22 cellular contexts compared by ENCODE assay signal in the genomic region with DNA sequence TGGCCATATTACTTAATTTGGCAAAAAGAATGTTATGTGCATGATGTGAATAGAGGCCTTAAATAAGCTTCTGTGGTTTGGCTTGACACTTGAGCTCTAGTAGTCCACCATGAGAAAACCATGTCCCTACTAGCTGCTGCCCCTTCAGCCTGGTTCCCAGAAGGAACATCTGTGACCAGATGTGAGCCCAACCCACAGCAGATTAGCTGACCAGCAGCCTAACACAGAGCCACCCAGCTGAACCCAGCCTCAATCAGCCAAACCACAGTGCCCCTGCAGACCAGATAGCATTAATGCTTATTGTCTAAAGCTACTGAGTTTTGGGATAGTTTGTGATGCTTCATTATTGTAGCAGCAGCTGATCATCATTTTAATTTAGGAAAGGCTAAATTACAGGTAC. TPM values are rescaled to one million over a fixed set of nuclear protein-coding genes. Genes with fewer than 3 reads are reported as not detected.
DNase-seq lines count a peak whose midpoint lies in the region; ATAC-seq, FAIRE-seq and TF ChIP-seq lines count a peak whose summit lies in the region.
"Had no signal": no experiment of that assay in that cellular context is flagged by ENCODE, and none has a peak within 500 bp of the region (broad histone marks: within the 10 kb centered on the region; RNA-seq: fewer than 3 reads in every experiment).

No MANE protein-coding gene starts in this region.

- peak overlapping the region; percentile 72; the same call in 1 of the 2 replicates for H2AK5ac ChIP-seq in IMR-90 (ENCODE audit: low read depth, low read length)

- peaks cover 1% of the 10 kb centered on the region for H3K9me3 Mint-ChIP-seq in activated CD4-positive, alpha-beta T cell treated with anti-CD3 and anti-CD28 coated beads, Interleukin-2, amount 10 ng/mL, durations not matched to agents 24 days and 14 days
- H3K9me3 Mint-ChIP-seq: activated CD4-positive, alpha-beta memory T cell treated with anti-CD3 and anti-CD28 coated beads for 36 hours; central memory CD8-positive, alpha-beta T cell; neural crest cell had no signal

- H3K14ac ChIP-seq in IMR-90 (replicated peaks; ENCODE audit: low read depth, low read length) = no peak overlapping the region

- no peak overlapping the region for H3K27ac Mint-ChIP-seq in activated CD4-positive, alpha-beta T cell treated with anti-CD3 and anti-CD28 coated beads, Interleukin-2, amount 10 ng/mL, durations not matched to agents 24 days and 14 days
- H3K27ac Mint-ChIP-seq: activated CD4-positive, alpha-beta memory T cell treated with anti-CD3 and anti-CD28 coated beads for 36 hours; activated naive CD8-positive, alpha-beta T cell had no signal

- H3K4me1 ChIP-seq in IMR-90 (ENCODE audit: control insufficient read depth, insufficient read depth, low read length) (peaks cover 29% of the 10 kb centered on the region), keratinocyte (ENCODE audit: control insufficient read depth, extremely low read depth, insufficient read depth, low read length) (peaks cover 3% of the 10 kb centered on the region)

- H3K9ac ChIP-seq in IMR-90 (ENCODE audit: low read depth, low read length) (no peak overlapping the region), keratinocyte (ENCODE audit: control insufficient read depth, extremely low read depth, insufficient read depth, low read length) (no peak overlapping the region)

- H3K27me3 ChIP-seq in IMR-90 (ENCODE audit: control insufficient read depth, insufficient read depth, low read length) (no peaks in the 10 kb centered on the region), keratinocyte (ENCODE audit: control insufficient read depth, extremely low read depth, insufficient read depth, low read length) (no peaks in the 10 kb centered on the region)
- H3K27me3 ChIP-seq: BE2C, vagina had no signal

- peak; percentile 9 for FAIRE-seq in keratinocyte (lab: Jason Lieb, UNC)
- FAIRE-seq: endometrium, H54, TTC549 had no signal

- DNase-seq in AG10803 (ENCODE audit: low read depth) (peak; percentile 97), IMR-90 (peak; percentile 91), astrocyte of the spinal cord (ENCODE audit: low read depth, low spot score) (peak; percentile 67), keratinocyte (ENCODE audit: low read depth, low spot score) (no peak), NCI-H82 treated with DMSO at 0.1 percent for 48 hours (lab: John Stamatoyannopoulos, UW; ENCODE audit: unreplicated experiment) (no peak), omental fat pad (ENCODE audit: low spot score) (no peak), NCI-H2171 treated with DMSO at 0.1 percent for 48 hours (lab: John Stamatoyannopoulos, UW) (no peak)
- DNase-seq in activated CD4-positive, alpha-beta T cell treated with anti-CD3 and anti-CD28 coated beads, Interleukin-2, amount 10 ng/mL, durations not matched to agents 24 days and 14 days = no peak
- DNase-seq: activated CD4-positive, alpha-beta memory T cell treated with anti-CD3 and anti-CD28 coated beads for 36 hours; activated T-cell treated with anti-CD3 and anti-CD28 coated beads, Interleukin-2, amount 50 U/mL, for 48 hours; BE2C; NCI-H1930; NCI-H526; PC-9 had no signal

- H2AK9ac ChIP-seq in IMR-90 (replicated peaks; ENCODE audit: low read depth, low read length, poor library complexity) = no peak overlapping the region

- TF ChIP-seq CTCF in AG10803 (conservative IDR thresholded peaks at IDR 0.05; ENCODE audit: low read length) = peak; percentile 16; the same call in 1 of the 2 replicates
- TF ChIP-seq CTCF in IMR-90 (conservative IDR thresholded peaks at IDR 0.05; ENCODE audit: low read depth, low read length) = no peak
- TF ChIP-seq CTCF in astrocyte of the spinal cord (IDR thresholded peaks at IDR 0.05; ENCODE audit: low read depth, low read length) = no peak
- no peak for TF ChIP-seq CTCF in keratinocyte (optimal IDR thresholded peaks at IDR 0.05 in 1 of 3, IDR thresholded peaks at IDR 0.05 in 1 of 3, conservative IDR thresholded peaks at IDR 0.05 in 1 of 3; ENCODE audit: extremely low read depth in 1 of 3, insufficient read depth in 2 of 3, low read length in 3 of 3)
- TF ChIP-seq CTCF in omental fat pad (IDR thresholded peaks at IDR 0.05) = no peak

- H3K9me1 ChIP-seq in IMR-90 (ENCODE audit: insufficient read depth, low read length) (peaks cover 25% of the 10 kb centered on the region), keratinocyte (ENCODE audit: control insufficient read depth, extremely low read depth, insufficient read depth, low read length) (no peaks in the 10 kb centered on the region)

- H3K4me3 ChIP-seq in AG10803 (ENCODE audit: low read length) (no peak overlapping the region), IMR-90 (ENCODE audit: insufficient read depth, low read depth, low read length) (no peak overlapping the region), astrocyte of the spinal cord (ENCODE audit: low read depth, low read length) (no peak overlapping the region), keratinocyte (ENCODE audit: control insufficient read depth in 2 of 3, extremely low read depth in 1 of 3, insufficient read depth in 2 of 3, low read depth in 1 of 3, low read length in 3 of 3) (no peak overlapping the region)
- H3K4me3 ChIP-seq: PC-9, vagina had no signal

- POLR2A ChIA-PET in IMR-90 (lab: Charles Lee; ENCODE audit: unreplicated experiment) = no interaction called here

- H2BK15ac ChIP-seq in IMR-90 (ENCODE audit: low read depth, low read length) = peak overlapping the region; percentile 74; the same call in 1 of the 3 replicates

- H3K36me3 ChIP-seq in IMR-90 (ENCODE audit: control insufficient read depth, insufficient read depth, low read length) = peaks cover 2% of the 10 kb centered on the region
- H3K36me3 ChIP-seq in keratinocyte (ENCODE audit: control insufficient read depth in 2 of 2, extremely low read depth in 1 of 2, insufficient read depth in 2 of 2, low read length in 2 of 2) = peaks cover 0 to 1% of the 10 kb centered on the region in 2 experiments

- peak overlapping the region; percentile 0; the same call in 1 of the 2 replicates for H4K5ac ChIP-seq in IMR-90 (ENCODE audit: low read depth, low read length)

- no peaks in the 10 kb centered on the region for H3K36me3 Mint-ChIP-seq in activated CD4-positive, alpha-beta T cell treated with anti-CD3 and anti-CD28 coated beads, Interleukin-2, amount 10 ng/mL, durations not matched to agents 24 days and 14 days (ENCODE audit: low read depth)

- H4K8ac ChIP-seq in IMR-90 (ENCODE audit: low read depth in 2 of 2, low read length in 2 of 2) = peak overlapping the region in 1 of 2 experiments; percentile 36; a peak in 2 of 4 replicates

- peak overlapping the region; percentile 11; the same call in 1 of the 2 replicates for H3K23ac ChIP-seq in IMR-90 (ENCODE audit: low read depth, low read length)

- H3K4ac ChIP-seq in IMR-90 (ENCODE audit: low read depth, low read length) = peak overlapping the region; percentile 65

- peak overlapping the region; percentile 21 for H2BK120ac ChIP-seq in IMR-90 (ENCODE audit: low read depth, low read length)

- H3K27ac ChIP-seq in IMR-90 (ENCODE audit: insufficient read depth, low read length) = peak overlapping the region; percentile 44
- no peak overlapping the region for H3K27ac ChIP-seq in keratinocyte (ENCODE audit: control insufficient read depth, insufficient read depth, low read length)
- H3K27ac ChIP-seq: PC-9 had no signal

- dilution Hi-C loops in IMR-90 (cut with HindIII; ENCODE audit: low sequenced_read_pairs, unreplicated experiment) (no loop called here), keratinocyte (cut with MboI; ENCODE audit: extremely low pct_ligation_motif_present, low sequenced_read_pairs) (no loop called here)

- in situ Hi-C loops in IMR-90 (cut with MboI; ENCODE audit: low sequenced_read_pairs) = no loop called here
- in situ Hi-C loops in astrocyte of the spinal cord (cut with HindIII; ENCODE audit: low sequenced_read_pairs) = no loop called here

- no peak for TF ChIP-seq RAD21 in IMR-90 (IDR thresholded peaks at IDR 0.05; ENCODE audit: low read length)

- H3K4me2 ChIP-seq in IMR-90 (ENCODE audit: low read depth, low read length) = no peak overlapping the region; the same call in 1 of the 2 replicates
- no peak overlapping the region for H3K4me2 ChIP-seq in keratinocyte (ENCODE audit: control insufficient read depth, extremely low read depth, insufficient read depth, low read depth, low read length)
- H3K4me2 ChIP-seq: PC-9 had no signal

- no peaks in the 10 kb centered on the region for H3K9me3 ChIP-seq in IMR-90 (ENCODE audit: control insufficient read depth, insufficient read depth, low read length)
- no peaks in the 10 kb centered on the region for H3K9me3 ChIP-seq in keratinocyte (ENCODE audit: control insufficient read depth, low read depth, low read length)
- H3K9me3 ChIP-seq: BE2C, vagina had no signal

- H4K20me1 ChIP-seq in IMR-90 (ENCODE audit: insufficient read depth, low read length) (no peaks in the 10 kb centered on the region), keratinocyte (ENCODE audit: control insufficient read depth, extremely low read depth, insufficient read depth, low read length) (no peaks in the 10 kb centered on the region)

- no peaks in the 10 kb centered on the region for H3K79me2 ChIP-seq in keratinocyte (ENCODE audit: control insufficient read depth, insufficient read depth, low read length)

- peaks cover 4% of the 10 kb centered on the region for H3K4me1 Mint-ChIP-seq in activated CD4-positive, alpha-beta T cell treated with anti-CD3 and anti-CD28 coated beads, Interleukin-2, amount 10 ng/mL, durations not matched to agents 24 days and 14 days

- H4K91ac ChIP-seq in IMR-90 (ENCODE audit: insufficient read depth, low read depth, low read length) = peak overlapping the region; percentile 71

- H3K4me3 Mint-ChIP-seq in activated CD4-positive, alpha-beta T cell treated with anti-CD3 and anti-CD28 coated beads, Interleukin-2, amount 10 ng/mL, durations not matched to agents 24 days and 14 days = no peak overlapping the region
- H3K4me3 Mint-ChIP-seq: activated CD4-positive, alpha-beta memory T cell treated with anti-CD3 and anti-CD28 coated beads for 36 hours; activated naive CD8-positive, alpha-beta T cell; central memory CD8-positive, alpha-beta T cell; neural crest cell had no signal

- H3K27me3 Mint-ChIP-seq in activated CD4-positive, alpha-beta T cell treated with anti-CD3 and anti-CD28 coated beads, Interleukin-2, amount 10 ng/mL, durations not matched to agents 24 days and 14 days = peaks cover 3% of the 10 kb centered on the region
- H3K27me3 Mint-ChIP-seq: activated CD4-positive, alpha-beta memory T cell treated with anti-CD3 and anti-CD28 coated beads for 36 hours; activated naive CD8-positive, alpha-beta T cell; central memory CD8-positive, alpha-beta T cell had no signal

- intact Hi-C loops in IMR-90 (cut with micrococcal nuclease) = no loop called here
- intact Hi-C loops in activated CD4-positive, alpha-beta T cell treated with anti-CD3 and anti-CD28 coated beads, Interleukin-2, amount 10 ng/mL, durations not matched to agents 24 days and 14 days (cut with micrococcal nuclease) = no loop called here

- H3K79me1 ChIP-seq in IMR-90 (ENCODE audit: low read depth in 1 of 2, low read length in 2 of 2) = peaks cover 47 to 76% of the 10 kb centered on the region in 2 experiments

- H2BK20ac ChIP-seq in IMR-90 (ENCODE audit: low read depth, low read length) = no peak overlapping the region; the same call in 1 of the 2 replicates

- no peak for TF ChIP-seq POLR2A in IMR-90 (IDR thresholded peaks at IDR 0.05; ENCODE audit: low read depth, low read length)

- no peak overlapping the region for H2AFZ ChIP-seq in IMR-90 (replicated peaks; ENCODE audit: low read length, poor library complexity)
- H2AFZ ChIP-seq in keratinocyte (ENCODE audit: control insufficient read depth, low read length) = no peak overlapping the region
- H2AFZ ChIP-seq: PC-9 had no signal

- H2BK5ac ChIP-seq in IMR-90 (ENCODE audit: low read depth, low read length, poor library complexity, severe bottlenecking) = peak overlapping the region; percentile 62

- peak; percentile 18 for ATAC-seq in IMR-90 (ENCODE audit: low read depth)
- ATAC-seq in omental fat pad (ENCODE audit: low FRiP score) = no peak
- ATAC-seq: SK-N-SH treated with all-trans-retinoic acid at 6 μM for 48 hours had no signal

- no peak overlapping the region for H3K56ac ChIP-seq in IMR-90 (ENCODE audit: extremely low read depth, insufficient read depth, low read length)

- BruUV-seq in IMR-90 (replicated peaks; lab: Mats Ljungman, UMichigan) = no TSS peak

- peak overlapping the region; percentile 0; the same call in 1 of the 2 replicates for H3K18ac ChIP-seq in IMR-90 (ENCODE audit: low read depth, low read length)

- CTCF ChIA-PET in IMR-90 (lab: Yijun Ruan, JAX) = no interaction called here

RNA-seq across cellular contexts. Expression of gene JAZF1, which starts 16.6 kb away (rescaled TPM):
- total RNA-seq in IMR-90 (2012; rRNA removed) = 8.4 and 12.2 TPM in 2 replicates
- 8.6 and 10.5 TPM in 2 replicates for polyA plus RNA-seq in IMR-90 (2012; rRNA removed)
- polyA plus RNA-seq in IMR-90 (2012; cell fraction: cytosol; rRNA removed) = 4.1 and 8.9 TPM in 2 replicates
- 3.2 and 7.4 TPM in 2 replicates for polyA plus RNA-seq in IMR-90 (2012; cell fraction: nucleus; rRNA removed; ENCODE audit: low replicate concordance)
- 1.3 to 2.5 TPM (median 1.7 TPM) in 3 replicates for polyA plus RNA-seq in keratinocyte
- polyA plus RNA-seq in keratinocyte (2011; ENCODE audit: low read depth) = 1.6 TPM
- polyA plus RNA-seq in keratinocyte (2011; cell fraction: cytosol; rRNA removed) = 2.2 and 2.7 TPM in 2 replicates
- 2.4 and 2.6 TPM in 2 replicates for polyA plus RNA-seq in keratinocyte (2011; cell fraction: nucleus; rRNA removed)
- 2.4 and 4.7 TPM in 2 replicates for polyA plus RNA-seq in keratinocyte (2012; ENCODE audit: low replicate concordance)
- 0.76 to 18.5 TPM (median 1.9 TPM) in 3 replicates for polyA minus RNA-seq in keratinocyte
- polyA minus RNA-seq in keratinocyte (2011; cell fraction: cytosol; rRNA and poly(A)+ RNA removed) = 2.5 TPM
- polyA minus RNA-seq in keratinocyte (2011; cell fraction: nucleus; rRNA and poly(A)+ RNA removed) = 1.2 and 4.7 TPM in 2 replicates
- 10 to 100 TPM; 12.1 to 15.3 (median 12.8) TPM for total RNA-seq in omental fat pad
- total RNA-seq in activated CD4-positive, alpha-beta T cell treated with anti-CD3 and anti-CD28 coated beads, Interleukin-2, amount 10 ng/mL, durations not matched to agents 24 days and 14 days = 4.2 and 4.4 TPM in 2 replicates

Comparison
In these comparisons a context has a peak if more than half of its experiments do, and no peak if none do; other contexts are left out.
1. DNase-seq: peak in AG10803 (single experiment), IMR-90 (single experiment) and astrocyte of the spinal cord (single experiment); none in keratinocyte (single experiment), NCI-H82 treated with DMSO at 0.1 percent for 48 hours (single experiment), omental fat pad (single experiment), activated CD4-positive, alpha-beta T cell treated with anti-CD3 and anti-CD28 coated beads, Interleukin-2, amount 10 ng/mL, durations not matched to agents 24 days and 14 days (single experiment) and NCI-H2171 treated with DMSO at 0.1 percent for 48 hours (single experiment).